ENCODE assay signal across 10 cellular contexts in genomic region chr1:92473781-92474495, GRCh38. TPM values are rescaled to one million over a fixed set of nuclear protein-coding genes. Genes with fewer than 3 reads are reported as not detected.
DNase-seq lines count a peak whose midpoint lies in the region; ATAC-seq, FAIRE-seq and TF ChIP-seq lines count a peak whose summit lies in the region.
"Had no signal": no experiment of that assay in that cellular context is flagged by ENCODE, and none has a peak within 500 bp of the region (broad histone marks: within the 10 kb centered on the region; RNA-seq: fewer than 3 reads in every experiment).

No MANE protein-coding gene starts in this region.

- no peak overlapping the region for H3K4ac ChIP-seq in mesenchymal stem cell (ENCODE audit: low read depth in 1 of 2, low read length in 2 of 2)

- peak; percentile 73 for FAIRE-seq in GM12892 (lab: Jason Lieb, UNC)

- no peak overlapping the region for H2AK5ac ChIP-seq in mesenchymal stem cell (ENCODE audit: low read length, severe bottlenecking)

- H3K36me3 ChIP-seq in breast epithelium (no peaks in the 10 kb centered on the region), mesenchymal stem cell (ENCODE audit: control insufficient read depth in 1 of 2, insufficient read depth in 2 of 2, low read depth in 1 of 2, low read length in 2 of 2) (no peaks in the 10 kb centered on the region)
- H3K36me3 ChIP-seq: thyroid gland had no signal

- no peaks in the 10 kb centered on the region for H3K9me3 ChIP-seq in breast epithelium
- no peaks in the 10 kb centered on the region for H3K9me3 ChIP-seq in mesenchymal stem cell (ENCODE audit: control insufficient read depth, low read length)
- H3K9me3 ChIP-seq: thyroid gland had no signal

- no peak overlapping the region for H2BK15ac ChIP-seq in mesenchymal stem cell (ENCODE audit: low read depth, poor library complexity, severe bottlenecking)

- H4K91ac ChIP-seq in mesenchymal stem cell (ENCODE audit: low read length) = no peak overlapping the region

- peak overlapping the region; percentile 57 to 91 for H3K27ac Mint-ChIP-seq in activated naive CD4-positive, alpha-beta T cell treated with anti-CD3 and anti-CD28 coated beads, Interleukin-2, amount 50 U/mL, for 72 hours

- WGBS in mesenchymal stem cell = 88% methylated on average over 5 of the region's 5 CpGs

- no peak overlapping the region for H2BK12ac ChIP-seq in mesenchymal stem cell (ENCODE audit: low read length in 2 of 2)

- no peak overlapping the region for H2BK5ac ChIP-seq in mesenchymal stem cell (ENCODE audit: low read depth, low read length, poor library complexity, severe bottlenecking)

- H2AFZ ChIP-seq in mesenchymal stem cell (ENCODE audit: low read depth, low read length) = no peak overlapping the region

- H3K36me3 Mint-ChIP-seq in activated naive CD4-positive, alpha-beta T cell treated with anti-CD3 and anti-CD28 coated beads, Interleukin-2, amount 50 U/mL, for 72 hours = peaks cover 46 to 65% of the 10 kb centered on the region in 2 donors

- TF ChIP-seq CTCF in breast epithelium (IDR thresholded peaks at IDR 0.05) = no peak

- peak; percentile 78 for ATAC-seq in GM19351 (IDR thresholded peaks at IDR 0.05; ENCODE audit: unreplicated experiment)
- ATAC-seq in HG03064 (IDR thresholded peaks at IDR 0.05; ENCODE audit: low read depth, unreplicated experiment) = peak; percentile 63
- peak; percentile 72 to 85 for ATAC-seq in activated naive CD4-positive, alpha-beta T cell treated with anti-CD3 and anti-CD28 coated beads, Interleukin-2, amount 50 U/mL, for 72 hours

- H3K18ac ChIP-seq in mesenchymal stem cell (ENCODE audit: low read depth in 1 of 2, low read length in 2 of 2) = no peak overlapping the region

- H2BK120ac ChIP-seq in mesenchymal stem cell (ENCODE audit: low read depth, low read length) = no peak overlapping the region

- H3K4me3 ChIP-seq in breast epithelium (no peak overlapping the region), mesenchymal stem cell (ENCODE audit: insufficient read depth in 1 of 2, low read depth in 1 of 2, low read length in 2 of 2) (no peak overlapping the region)
- H3K4me3 ChIP-seq: thyroid gland had no signal

- no peak overlapping the region for H3K4me2 ChIP-seq in mesenchymal stem cell (ENCODE audit: low read length, poor library complexity, severe bottlenecking)

- H3K79me1 ChIP-seq in mesenchymal stem cell (replicated peaks; ENCODE audit: low read length, poor library complexity, severe bottlenecking) = no peaks in the 10 kb centered on the region

- H3K27me3 ChIP-seq in breast epithelium (no peaks in the 10 kb centered on the region), mesenchymal stem cell (ENCODE audit: control insufficient read depth in 1 of 2, insufficient read depth in 1 of 2, low read length in 2 of 2) (peaks cover 51 to 58% of the 10 kb centered on the region in 2 experiments)
- H3K27me3 ChIP-seq: thyroid gland had no signal

- DNase-seq in GM12892 (ENCODE audit: insufficient read length) = no peak
- DNase-seq in activated naive CD4-positive, alpha-beta T cell treated with anti-CD3 and anti-CD28 coated beads, Interleukin-2, amount 50 U/mL, for 72 hours (ENCODE audit: low spot score in 2 of 2) = peak; percentile 56 to 59
- DNase-seq in breast epithelium (ENCODE audit: low spot score in 2 of 2) = no peak
- DNase-seq in Kasumi-1 (lab: John Stamatoyannopoulos, UW) = no peak
- DNase-seq in GM19238 (ENCODE audit: insufficient read length, low spot score) = no peak
- DNase-seq in mesenchymal stem cell = no peak
- DNase-seq: EL, thyroid gland had no signal

- no peaks in the 10 kb centered on the region for H3K9me3 Mint-ChIP-seq in activated naive CD4-positive, alpha-beta T cell treated with anti-CD3 and anti-CD28 coated beads, Interleukin-2, amount 50 U/mL, for 72 hours

- H4K8ac ChIP-seq in mesenchymal stem cell (ENCODE audit: low read length) = no peak overlapping the region

- no peak overlapping the region for H3K9ac ChIP-seq in mesenchymal stem cell (ENCODE audit: low read length)

- no peak overlapping the region for H3K23ac ChIP-seq in mesenchymal stem cell (ENCODE audit: low read length in 2 of 2)

- intact Hi-C loops in breast epithelium (cut with DNase I; ENCODE audit: low total_unique reads) = no loop called here

- no peak for TF ChIP-seq POLR2A in GM12892 (IDR thresholded peaks at IDR 0.05; ENCODE audit: low read depth, low read length)
- no peak for TF ChIP-seq POLR2A in breast epithelium (IDR thresholded peaks at IDR 0.05)

- no peak overlapping the region for H3K14ac ChIP-seq in mesenchymal stem cell (ENCODE audit: low read length in 2 of 2)

- H3K4me1 ChIP-seq in breast epithelium (no peaks in the 10 kb centered on the region), mesenchymal stem cell (ENCODE audit: control insufficient read depth, insufficient read depth, low read depth, low read length) (no peaks in the 10 kb centered on the region)
- H3K4me1 ChIP-seq: thyroid gland had no signal

- no peak overlapping the region for H3K27ac ChIP-seq in breast epithelium
- no peak overlapping the region for H3K27ac ChIP-seq in mesenchymal stem cell (ENCODE audit: low read length, poor library complexity, severe bottlenecking)
- H3K27ac ChIP-seq: thyroid gland had no signal

RNA-seq across cellular contexts. Expression of gene GFI1, which starts 12.8 kb away (rescaled TPM):
- 2.8 TPM for polyA plus RNA-seq in GM12892 (2012; ENCODE audit: missing spikeins)
- 100 to 1,000 TPM in 1 of 2 donors, 10 to 100 TPM in 1; 42.3 to 125 TPM for total RNA-seq in activated naive CD4-positive, alpha-beta T cell treated with anti-CD3 and anti-CD28 coated beads, Interleukin-2, amount 50 U/mL, for 72 hours
- total RNA-seq in breast epithelium = 1 to 10 TPM in 1 of 3 donors, under 1 TPM in 2; 0.80 to 1.5 (median 0.98) TPM
- polyA plus RNA-seq in mesenchymal stem cell (2013, experiment 1 of 2) = 0.10 TPM
- 0.05 TPM for polyA plus RNA-seq in mesenchymal stem cell (2013, experiment 2 of 2)

Comparison
In these comparisons a context has a peak if more than half of its experiments do, and no peak if none do; other contexts are left out.
1. DNase-seq: peak in activated naive CD4-positive, alpha-beta T cell treated with anti-CD3 and anti-CD28 coated beads, Interleukin-2, amount 50 U/mL, for 72 hours (2 of 2); none in GM12892 (single experiment), breast epithelium (0 of 2), Kasumi-1 (0 of 2), GM19238 (single experiment) and mesenchymal stem cell (single experiment).
2. RNA of gene GFI1, which starts 12.8 kb away (total RNA-seq): 42.3 to 125 TPM in activated naive CD4-positive, alpha-beta T cell treated with anti-CD3 and anti-CD28 coated beads, Interleukin-2, amount 50 U/mL, for 72 hours; 0.80 to 1.5 TPM in breast epithelium; every median in the first group is over 10 times any median in the second.
3. Peak in every context shown above with its lines, with median percentiles within 50 percentile points of each other: ATAC-seq.